In genomic region chr17:68197997-68198930, GRCh38 we compare ENCODE assay signal across 9 cellular contexts. TPM values are rescaled to one million over a fixed set of nuclear protein-coding genes. Genes with fewer than 3 reads are reported as not detected.
DNase-seq lines count a peak whose midpoint lies in the region; ATAC-seq lines count a peak whose summit lies in the region.
"Had no signal": no experiment of that assay in that cellular context is flagged by ENCODE, and none has a peak within 500 bp of the region (broad histone marks: within the 10 kb centered on the region; RNA-seq: fewer than 3 reads in every experiment).

No MANE protein-coding gene starts in this region.

- no peak overlapping the region for H3K27ac ChIP-seq in thymus (ENCODE audit: low read depth)

- DNase-seq in activated naive CD4-positive, alpha-beta T cell treated with Interleukin-2 at 50 U/mL for 16 hours = peak; percentile 45
- DNase-seq in activated naive CD4-positive, alpha-beta T cell (lab: John Stamatoyannopoulos, UW) = no peak
- peak; percentile 58 for DNase-seq in activated T-cell treated with anti-CD3 and anti-CD28 coated beads, Interleukin-2, amount 50 U/mL, for 24 hours
- peak; percentile 50 for DNase-seq in iPS-NIHi7 (ENCODE audit: extremely low spot score)
- no peak for DNase-seq in SHP77 (lab: John Stamatoyannopoulos, UW)
- DNase-seq: SW 1271 had no signal

- H3K4me3 ChIP-seq in thymus (ENCODE audit: low read length) = peak overlapping the region; percentile 41

- ATAC-seq in GM21447 (IDR thresholded peaks at IDR 0.05; ENCODE audit: unreplicated experiment) (no peak), HG03354 (IDR thresholded peaks at IDR 0.05; ENCODE audit: poor library complexity, severe bottlenecking, unreplicated experiment) (no peak)

- H3K36me3 ChIP-seq in thymus (ENCODE audit: control insufficient read depth, insufficient read depth) = no peaks in the 10 kb centered on the region

- H3K4me1 ChIP-seq in thymus (ENCODE audit: control insufficient read depth, insufficient read depth, low read length) = peaks cover 31% of the 10 kb centered on the region

- H3K27ac Mint-ChIP-seq in activated T-cell treated with anti-CD3 and anti-CD28 coated beads, Interleukin-2, amount 50 U/mL, for 24 hours = no peak overlapping the region

- peaks cover 42% of the 10 kb centered on the region for H3K4me1 Mint-ChIP-seq in activated T-cell treated with anti-CD3 and anti-CD28 coated beads, Interleukin-2, amount 50 U/mL, for 24 hours (ENCODE audit: low read depth)

- no peaks in the 10 kb centered on the region for H3K9me3 ChIP-seq in thymus (ENCODE audit: control insufficient read depth)

- 13% methylated on average over 61 of the region's 61 CpGs for WGBS in thymus

- H3K9me3 Mint-ChIP-seq in activated T-cell treated with anti-CD3 and anti-CD28 coated beads, Interleukin-2, amount 50 U/mL, for 24 hours = no peaks in the 10 kb centered on the region

- H3K27me3 Mint-ChIP-seq in activated T-cell treated with anti-CD3 and anti-CD28 coated beads, Interleukin-2, amount 50 U/mL, for 24 hours = peaks cover 42% of the 10 kb centered on the region

- no peaks in the 10 kb centered on the region for H3K36me3 Mint-ChIP-seq in activated T-cell treated with anti-CD3 and anti-CD28 coated beads, Interleukin-2, amount 50 U/mL, for 24 hours (ENCODE audit: low read depth)

- H3K4me3 Mint-ChIP-seq in activated T-cell treated with anti-CD3 and anti-CD28 coated beads, Interleukin-2, amount 50 U/mL, for 24 hours = peak overlapping the region; percentile 70

- peaks cover 62% of the 10 kb centered on the region for H3K27me3 ChIP-seq in thymus (ENCODE audit: control insufficient read depth, insufficient read depth)

RNA-seq across cellular contexts. Expression of gene AMZ2, which starts 49.6 kb away (rescaled TPM):
- polyA plus RNA-seq in thymus = 112 TPM

Comparison
In these comparisons a context has a peak if more than half of its experiments do, and no peak if none do; other contexts are left out.
1. DNase-seq: peak in activated naive CD4-positive, alpha-beta T cell treated with Interleukin-2 at 50 U/mL for 16 hours (single experiment), activated T-cell treated with anti-CD3 and anti-CD28 coated beads, Interleukin-2, amount 50 U/mL, for 24 hours (single experiment) and iPS-NIHi7 (single experiment); none in activated naive CD4-positive, alpha-beta T cell (0 of 4) and SHP77 (0 of 2).